ENCODE assay signal across 16 cellular contexts in the genomic region with DNA sequence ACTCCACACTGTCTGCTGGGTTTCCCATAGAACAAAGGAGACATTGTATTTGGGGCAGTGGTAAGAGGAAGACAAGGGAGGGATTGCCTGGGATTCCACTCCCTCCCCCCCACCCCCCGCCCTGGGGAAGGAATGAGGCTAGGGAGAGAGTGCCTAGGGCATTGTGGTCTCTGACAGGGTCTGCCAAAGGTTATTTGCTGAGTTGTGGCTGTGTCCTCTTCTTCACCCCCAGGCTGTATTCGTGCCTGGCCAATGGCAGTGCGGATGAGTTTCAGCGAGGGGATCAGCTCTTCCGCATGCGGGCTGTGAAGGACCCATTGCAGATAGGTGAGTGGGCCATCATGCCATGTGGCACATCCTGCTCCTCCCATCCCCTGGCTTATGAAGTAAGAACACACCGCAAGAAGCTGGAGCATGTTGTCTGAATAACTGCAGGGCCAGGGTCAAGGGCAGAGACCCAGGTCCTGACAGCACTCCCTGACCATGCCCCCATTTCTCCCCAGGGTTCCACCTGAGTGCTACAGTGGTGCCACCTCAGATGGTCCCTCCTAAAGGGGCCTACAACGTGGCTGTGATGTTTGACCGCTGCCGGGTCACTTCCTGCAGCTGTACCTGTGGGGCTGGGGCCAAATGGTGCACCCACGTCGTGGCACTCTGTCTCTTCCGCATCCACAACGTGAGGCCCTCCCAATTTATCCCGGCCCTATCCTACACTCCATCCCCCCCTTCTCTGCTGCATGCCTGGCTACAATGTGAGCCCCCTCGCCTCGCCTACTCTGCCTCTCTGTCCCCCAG. TPM values are rescaled to one million over a fixed set of nuclear protein-coding genes. Genes with fewer than 3 reads are reported as not detected.
DNase-seq lines count a peak whose midpoint lies in the region; ATAC-seq, FAIRE-seq and TF ChIP-seq lines count a peak whose summit lies in the region.
"Had no signal": no experiment of that assay in that cellular context is flagged by ENCODE, and none has a peak within 500 bp of the region (broad histone marks: within the 10 kb centered on the region; RNA-seq: fewer than 3 reads in every experiment).

No MANE protein-coding gene starts in this region.

- DNase-seq in COLO829 (ENCODE audit: low spot score) (peak; percentile 40), SK-MEL-5 (ENCODE audit: low read depth, low spot score) (peak; percentile 5), kidney (peak; percentile 65), posterior vena cava (ENCODE audit: low spot score) (peak; percentile 47), NCI-H82 treated with DMSO at 0.1 percent for 48 hours (lab: John Stamatoyannopoulos, UW; ENCODE audit: unreplicated experiment) (no peak), hippocampal formation (lab: John Stamatoyannopoulos, UW) (no peak)
- DNase-seq: Calu3, H9, KBM-7, NCI-H1436, NCI-H2081, NCI-H510A, SK-N-SH had no signal

- H3K4me1 ChIP-seq in kidney (ENCODE audit: control insufficient read depth in 1 of 2, insufficient read depth in 1 of 2, low read depth in 1 of 2, low read length in 2 of 2) = peaks cover 13 to 14% of the 10 kb centered on the region in 2 donors

- intact Hi-C loops in kidney (cut with DNase I) (no loop called here), posterior vena cava (cut with DNase I) (no loop called here)

- in situ Hi-C loops in SK-MEL-5 (cut with HindIII; ENCODE audit: low pct_unique_long_range_greater_than_20kb, low sequenced_read_pairs) = no loop called here

- no peak for TF ChIP-seq CTCF in kidney (IDR thresholded peaks at IDR 0.05; ENCODE audit: borderline replicate concordance, extremely low read depth, insufficient read depth)

- no peak overlapping the region for H3K4me3 ChIP-seq in kidney (ENCODE audit: low read length in 2 of 2)

- ATAC-seq in GM21381 (IDR thresholded peaks at IDR 0.05; ENCODE audit: unreplicated experiment) = no peak
- ATAC-seq: Panc1, Right ventricle myocardium inferior had no signal

- no peak overlapping the region for H3K27ac ChIP-seq in kidney (ENCODE audit: low read depth in 2 of 2, low read length in 2 of 2)

- peaks cover 39 to 49% of the 10 kb centered on the region in 2 donors for H3K36me3 ChIP-seq in kidney (ENCODE audit: control insufficient read depth in 1 of 2, insufficient read depth in 2 of 2, low read length in 2 of 2)

- no peak for FAIRE-seq in kidney (lab: Jason Lieb, UNC)

- no peaks in the 10 kb centered on the region for H3K9me3 ChIP-seq in kidney (ENCODE audit: control insufficient read depth in 1 of 2, low read length in 2 of 2)
- H3K9me3 ChIP-seq: SK-N-SH had no signal

- H3K9ac ChIP-seq in kidney (ENCODE audit: low read length in 2 of 2) = no peak overlapping the region
- H3K9ac ChIP-seq: SK-N-SH had no signal

RNA-seq across cellular contexts. Expression of a gene that starts 3.7 kb away (rescaled TPM):
- 38.5 and 44.7 TPM in 2 replicates for total RNA-seq in SK-MEL-5 (2014; rRNA removed; shearing (Covaris generic))
- polyA plus RNA-seq in SK-MEL-5 (2015; cell fraction: cytosol; rRNA removed) = 62.8 and 64.6 TPM in 2 replicates
- 226 and 283 TPM in 2 replicates for polyA plus RNA-seq in SK-MEL-5 (2015; cell fraction: nucleus; rRNA removed)
- 91.8 TPM for total RNA-seq in kidney
- 96.7 TPM for polyA plus RNA-seq in kidney (ENCODE audit: insufficient read depth, low read depth, low replicate concordance)
- total RNA-seq in posterior vena cava = 10 to 100 TPM; 73.4 to 92.0 TPM

RNA-seq across cellular contexts. Expression of a gene that starts 7.2 kb away (rescaled TPM):
- total RNA-seq in SK-MEL-5 (2014; rRNA removed; shearing (Covaris generic)) = 42.0 and 46.8 TPM in 2 replicates
- polyA plus RNA-seq in SK-MEL-5 (2015; cell fraction: cytosol; rRNA removed) = 32.8 and 33.6 TPM in 2 replicates
- 21.4 and 25.0 TPM in 2 replicates for polyA plus RNA-seq in SK-MEL-5 (2015; cell fraction: nucleus; rRNA removed)
- 23.4 TPM for total RNA-seq in kidney
- polyA plus RNA-seq in kidney (ENCODE audit: insufficient read depth, low read depth, low replicate concordance) = 105 TPM
- total RNA-seq in posterior vena cava = 10 to 100 TPM; 15.1 to 18.8 TPM

RNA-seq across cellular contexts. Expression of a gene that starts 22.3 kb away (rescaled TPM):
- total RNA-seq in SK-MEL-5 (2014; rRNA removed; shearing (Covaris generic)) = 5.4 and 11.3 TPM in 2 replicates
- polyA plus RNA-seq in SK-MEL-5 (2015; cell fraction: cytosol; rRNA removed) = 15.9 and 20.1 TPM in 2 replicates
- polyA plus RNA-seq in SK-MEL-5 (2015; cell fraction: nucleus; rRNA removed) = 41.6 and 46.9 TPM in 2 replicates
- total RNA-seq in kidney (42.6 TPM), posterior vena cava (10 to 100 TPM; 23.4 to 24.4 TPM)
- 11.7 TPM for polyA plus RNA-seq in kidney (ENCODE audit: insufficient read depth, low read depth, low replicate concordance)

RNA-seq across cellular contexts. Expression of a gene that starts 44.9 kb away (rescaled TPM):
- 61.3 and 66.4 TPM in 2 replicates for total RNA-seq in SK-MEL-5 (2014; rRNA removed; shearing (Covaris generic))
- polyA plus RNA-seq in SK-MEL-5 (2015; cell fraction: cytosol; rRNA removed) = 58.5 and 70.7 TPM in 2 replicates
- 77.2 and 98.1 TPM in 2 replicates for polyA plus RNA-seq in SK-MEL-5 (2015; cell fraction: nucleus; rRNA removed)
- total RNA-seq in kidney = 66.9 TPM
- 39.2 TPM for polyA plus RNA-seq in kidney (ENCODE audit: insufficient read depth, low read depth, low replicate concordance)
- total RNA-seq in posterior vena cava = 10 to 100 TPM; 51.3 to 51.4 TPM

Comparison
In these comparisons a context has a peak if more than half of its experiments do, and no peak if none do; other contexts are left out.
1. DNase-seq: peak in COLO829 (single experiment), SK-MEL-5 (single experiment), kidney (single experiment) and posterior vena cava (single experiment); none in NCI-H82 treated with DMSO at 0.1 percent for 48 hours (single experiment) and hippocampal formation (0 of 2).